In genomic region chr7:1136841-1137516, GRCh38 we compare ENCODE assay signal across 8 cellular contexts. TPM values are rescaled to one million over a fixed set of nuclear protein-coding genes. Genes with fewer than 3 reads are reported as not detected.
DNase-seq lines count a peak whose midpoint lies in the region; ATAC-seq and TF ChIP-seq lines count a peak whose summit lies in the region.

No MANE protein-coding gene starts in this region.

- TF ChIP-seq CTCF in AG10803 (conservative IDR thresholded peaks at IDR 0.05; ENCODE audit: low read length) (no peak), GM23338 (conservative IDR thresholded peaks at IDR 0.05; ENCODE audit: low read depth in 2 of 2) (no peak), psoas muscle (IDR thresholded peaks at IDR 0.05) (no peak)

- H3K9me2 ChIP-seq in GM23338 (ENCODE audit: insufficient read depth) = no peaks in the 10 kb centered on the region

- peaks cover 46% of the 10 kb centered on the region for H3K79me2 ChIP-seq in GM23338 (replicated peaks; ENCODE audit: insufficient read depth)

- H3K4me3 Mint-ChIP-seq in GM23338 = peak overlapping the region; percentile 83

- H3K27ac ChIP-seq in GM23338 (ENCODE audit: low read depth) = 0 out of 2 replicates have a peak overlapping the region, but pooled peaks have one; percentile 3
- no peak overlapping the region for H3K27ac ChIP-seq in SJCRH30
- H3K27ac ChIP-seq in psoas muscle = no peak overlapping the region

- DNase-seq in AG10803 (ENCODE audit: low read depth) = no peak
- peak; percentile 59 for DNase-seq in GM23338 (ENCODE audit: low spot score)
- DNase-seq in SJCRH30 = peak in 1 of 2 experiments; percentile 24
- DNase-seq in erythroblast (lab: John Stamatoyannopoulos, UW) = peak; percentile 44 to 46
- no peak for DNase-seq in psoas muscle
- no peak for DNase-seq in stimulated activated naive CD4-positive, alpha-beta T cell treated with Interleukin-2 at 50 U/mL for 16 hours (lab: John Stamatoyannopoulos, UW)
- no peak for DNase-seq in nucleus accumbens (lab: John Stamatoyannopoulos, UW)
- DNase-seq in NCI-H226 = no peak

- H3K27me3 ChIP-seq in GM23338 (ENCODE audit: insufficient read depth) = no peaks in the 10 kb centered on the region
- no peaks in the 10 kb centered on the region for H3K27me3 ChIP-seq in SJCRH30
- no peaks in the 10 kb centered on the region for H3K27me3 ChIP-seq in psoas muscle (ENCODE audit: insufficient read depth in 3 of 3, low read length in 2 of 3)

- H3K9me3 Mint-ChIP-seq in GM23338 = peaks cover under 1% of the 10 kb centered on the region; the same call in 1 of the 3 replicates

- H3K36me3 Mint-ChIP-seq in GM23338 (ENCODE audit: low read depth) = peaks cover 14% of the 10 kb centered on the region

- H3K4me1 ChIP-seq in GM23338 (ENCODE audit: insufficient read depth) = peaks cover 8% of the 10 kb centered on the region
- H3K4me1 ChIP-seq in SJCRH30 = 0 out of 2 replicates have a peak, but pooled peaks cover 3% of the 10 kb centered on the region
- peaks cover 12% of the 10 kb centered on the region for H3K4me1 ChIP-seq in psoas muscle

- peaks cover 8% of the 10 kb centered on the region; the same call in 2 of the 3 replicates for H3K4me1 Mint-ChIP-seq in GM23338

- H3K27me3 Mint-ChIP-seq in GM23338 (ENCODE audit: insufficient read depth, low read depth, poor library complexity) = peaks cover 3% of the 10 kb centered on the region

- H3K27ac Mint-ChIP-seq in GM23338 = no peak overlapping the region

- WGBS in psoas muscle, 3 donors = 14 to 19% (median 18%) methylated on average over 9 of the region's 9 CpGs

- H3K36me3 ChIP-seq in GM23338 (ENCODE audit: insufficient read depth) (no peaks in the 10 kb centered on the region), SJCRH30 (no peaks in the 10 kb centered on the region), psoas muscle (ENCODE audit: insufficient read depth in 1 of 2, low read depth in 1 of 2) (no peaks in the 10 kb centered on the region)

- no peak for TF ChIP-seq POLR2A in erythroblast (IDR thresholded peaks at IDR 0.05; ENCODE audit: low read length)

- H3K9me3 ChIP-seq in SJCRH30 (replicated peaks) (no peaks in the 10 kb centered on the region), psoas muscle (no peaks in the 10 kb centered on the region)

- peaks cover 4% of the 10 kb centered on the region; the same call in 1 of the 2 replicates for H3F3A ChIP-seq in GM23338 (replicated peaks; ENCODE audit: low read depth)

- ATAC-seq in GM23338 (peak; percentile 9; the same call in 2 of the 3 replicates), psoas muscle (no peak)

- no peak overlapping the region; the same call in 1 of the 2 replicates for H2AFZ ChIP-seq in GM23338

- intact Hi-C loops in psoas muscle (cut with DNase I) = no loop called here

- H4K20me1 ChIP-seq in GM23338 (replicated peaks; ENCODE audit: insufficient read depth) = peaks cover 4% of the 10 kb centered on the region; the same call in 1 of the 2 replicates

- H3K4me2 ChIP-seq in GM23338 = peak overlapping the region; percentile 95

- H3K4me3 ChIP-seq in AG10803 (ENCODE audit: low read length) (peak overlapping the region; percentile 82), GM23338 (peak overlapping the region; percentile 92), SJCRH30 (peak overlapping the region; percentile 64), psoas muscle (peak overlapping the region; percentile 98)

TF ChIP-seq in GM23338, 12 proteins besides CTCF, POLR2A, EP300 and RAD21 (continues in another document):
- TF ChIP-seq EZH2 (IDR thresholded peaks at IDR 0.05; ENCODE audit: low read depth, unreplicated experiment) (no peak), CREB1 (CRISPR knock-in tag; IDR thresholded peaks at IDR 0.05; ENCODE audit: low read depth) (no peak), JUNB (IDR thresholded peaks at IDR 0.05; ENCODE audit: unreplicated experiment) (no peak), ZNF331 (CRISPR knock-in tag; IDR thresholded peaks at IDR 0.05; ENCODE audit: low read depth) (no peak), POLR2AphosphoS5 (IDR thresholded peaks at IDR 0.05; ENCODE audit: low read depth) (no peak)
- TF ChIP-seq, protein P1, sequence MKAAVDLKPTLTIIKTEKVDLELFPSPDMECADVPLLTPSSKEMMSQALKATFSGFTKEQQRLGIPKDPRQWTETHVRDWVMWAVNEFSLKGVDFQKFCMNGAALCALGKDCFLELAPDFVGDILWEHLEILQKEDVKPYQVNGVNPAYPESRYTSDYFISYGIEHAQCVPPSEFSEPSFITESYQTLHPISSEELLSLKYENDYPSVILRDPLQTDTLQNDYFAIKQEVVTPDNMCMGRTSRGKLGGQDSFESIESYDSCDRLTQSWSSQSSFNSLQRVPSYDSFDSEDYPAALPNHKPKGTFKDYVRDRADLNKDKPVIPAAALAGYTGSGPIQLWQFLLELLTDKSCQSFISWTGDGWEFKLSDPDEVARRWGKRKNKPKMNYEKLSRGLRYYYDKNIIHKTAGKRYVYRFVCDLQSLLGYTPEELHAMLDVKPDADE (IDR thresholded peaks at IDR 0.05) = no peak
- TF ChIP-seq, protein P2, sequence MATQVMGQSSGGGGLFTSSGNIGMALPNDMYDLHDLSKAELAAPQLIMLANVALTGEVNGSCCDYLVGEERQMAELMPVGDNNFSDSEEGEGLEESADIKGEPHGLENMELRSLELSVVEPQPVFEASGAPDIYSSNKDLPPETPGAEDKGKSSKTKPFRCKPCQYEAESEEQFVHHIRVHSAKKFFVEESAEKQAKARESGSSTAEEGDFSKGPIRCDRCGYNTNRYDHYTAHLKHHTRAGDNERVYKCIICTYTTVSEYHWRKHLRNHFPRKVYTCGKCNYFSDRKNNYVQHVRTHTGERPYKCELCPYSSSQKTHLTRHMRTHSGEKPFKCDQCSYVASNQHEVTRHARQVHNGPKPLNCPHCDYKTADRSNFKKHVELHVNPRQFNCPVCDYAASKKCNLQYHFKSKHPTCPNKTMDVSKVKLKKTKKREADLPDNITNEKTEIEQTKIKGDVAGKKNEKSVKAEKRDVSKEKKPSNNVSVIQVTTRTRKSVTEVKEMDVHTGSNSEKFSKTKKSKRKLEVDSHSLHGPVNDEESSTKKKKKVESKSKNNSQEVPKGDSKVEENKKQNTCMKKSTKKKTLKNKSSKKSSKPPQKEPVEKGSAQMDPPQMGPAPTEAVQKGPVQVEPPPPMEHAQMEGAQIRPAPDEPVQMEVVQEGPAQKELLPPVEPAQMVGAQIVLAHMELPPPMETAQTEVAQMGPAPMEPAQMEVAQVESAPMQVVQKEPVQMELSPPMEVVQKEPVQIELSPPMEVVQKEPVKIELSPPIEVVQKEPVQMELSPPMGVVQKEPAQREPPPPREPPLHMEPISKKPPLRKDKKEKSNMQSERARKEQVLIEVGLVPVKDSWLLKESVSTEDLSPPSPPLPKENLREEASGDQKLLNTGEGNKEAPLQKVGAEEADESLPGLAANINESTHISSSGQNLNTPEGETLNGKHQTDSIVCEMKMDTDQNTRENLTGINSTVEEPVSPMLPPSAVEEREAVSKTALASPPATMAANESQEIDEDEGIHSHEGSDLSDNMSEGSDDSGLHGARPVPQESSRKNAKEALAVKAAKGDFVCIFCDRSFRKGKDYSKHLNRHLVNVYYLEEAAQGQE (IDR thresholded peaks at IDR 0.05; ENCODE audit: unreplicated experiment) = no peak

RNA-seq across cellular contexts. Expression of gene ZFAND2A, which starts 23.0 kb away (rescaled TPM):
- total RNA-seq in GM23338 (2014; rRNA removed; shearing (Covaris generic)) = 14.4 and 15.3 TPM in 2 replicates
- polyA plus RNA-seq in GM23338 (2016; fragmentation: Nextera tagmentation; extraction: Ambion mirVana) = 29.2 and 30.3 TPM in 2 replicates
- total RNA-seq in SJCRH30 (2014; rRNA removed; shearing (Covaris generic)) = 5.1 and 6.3 TPM in 2 replicates
- 10 to 100 TPM in 1 of 4 donors, 1 to 10 TPM in 3; 5.7 to 18.4 (median 8.9) TPM for total RNA-seq in psoas muscle
- polyA plus RNA-seq in psoas muscle = 10 to 100 TPM; 27.4 to 61.1 (median 57.2) TPM

RNA-seq across cellular contexts. Expression of gene GPER1, which starts 49.1 kb away (rescaled TPM):
- total RNA-seq in GM23338 (2014; rRNA removed; shearing (Covaris generic)) = 2.8 TPM in 1 of 2 replicates, not detected in the other
- polyA plus RNA-seq in GM23338 (2016; fragmentation: Nextera tagmentation; extraction: Ambion mirVana) (0.42 and 0.89 TPM in 2 replicates), psoas muscle (1 to 10 TPM in 2 of 3 donors, under 1 TPM in 1; 0.90 to 1.5 (median 1.4) TPM)
- 0.15 TPM in 1 of 2 replicates, not detected in the other for total RNA-seq in SJCRH30 (2014; rRNA removed; shearing (Covaris generic))
- total RNA-seq in psoas muscle = 1 to 10 TPM; 1.1 to 3.1 (median 1.5) TPM

Comparison
In these comparisons a context has a peak if more than half of its experiments do, and no peak if none do; other contexts are left out.
1. DNase-seq: peak in GM23338 (single experiment) and erythroblast (2 of 2); none in AG10803 (single experiment), psoas muscle (0 of 2), stimulated activated naive CD4-positive, alpha-beta T cell treated with Interleukin-2 at 50 U/mL for 16 hours (single experiment), nucleus accumbens (0 of 56) and NCI-H226 (single experiment).
2. Peak in every context shown above with its lines, with median percentiles within 50 percentile points of each other: H3K4me3 ChIP-seq.